8 cellular contexts compared by ENCODE assay signal in the genomic region with DNA sequence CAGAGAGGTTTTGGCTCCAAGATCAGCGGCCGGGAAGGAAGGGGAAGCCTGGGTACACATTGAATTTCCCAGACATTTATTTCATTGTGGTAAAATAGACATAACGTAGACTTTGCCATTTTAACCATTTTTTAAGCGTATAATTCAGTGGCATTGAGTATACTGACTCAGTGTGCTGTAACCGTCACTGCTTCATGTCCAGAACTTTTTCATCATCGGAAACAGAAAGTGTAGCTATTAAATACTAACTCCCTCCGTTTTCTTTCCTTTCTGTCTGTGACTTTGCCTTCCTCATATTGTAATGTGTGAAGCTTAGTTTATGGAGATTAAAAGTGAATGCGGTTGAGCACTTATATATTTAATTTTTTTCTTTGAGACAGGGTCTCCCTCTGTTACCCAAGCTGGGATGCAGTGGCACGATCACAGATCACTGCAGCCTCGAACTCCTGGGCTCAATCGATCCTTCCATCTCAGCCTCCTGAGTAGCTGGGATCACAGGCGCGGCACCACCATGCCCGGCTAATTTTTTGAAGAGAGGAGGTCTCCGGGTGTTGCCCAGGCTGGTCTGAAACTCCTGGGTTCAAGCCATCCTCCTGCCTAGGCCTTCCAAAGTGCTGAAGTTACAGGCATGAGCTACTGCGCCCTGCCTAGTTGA. TPM values are rescaled to one million over a fixed set of nuclear protein-coding genes. Genes with fewer than 3 reads are reported as not detected.
DNase-seq lines count a peak whose midpoint lies in the region; ATAC-seq and TF ChIP-seq lines count a peak whose summit lies in the region.

No MANE protein-coding gene starts in this region.

- H3K36me3 ChIP-seq in CD4-positive, alpha-beta memory T cell (ENCODE audit: insufficient read depth, low read length), result peaks cover 15% of the 10 kb centered on the region
- peaks cover 35% of the 10 kb centered on the region; the same call in 1 of the 2 replicates for H3K36me3 ChIP-seq in OCI-LY1 (ENCODE audit: insufficient read depth, low read length)
- peaks cover 21% of the 10 kb centered on the region for H3K36me3 ChIP-seq in endodermal cell (ENCODE audit: control insufficient read depth, insufficient read depth, low read length)
- H3K36me3 ChIP-seq in neutrophil, result peaks cover 6% of the 10 kb centered on the region

- WGBS in endodermal cell (ENCODE audit: insufficient coverage in 1 of 2, insufficient read length in 1 of 2), 2 experiments, result 34 to 38% methylated on average over 11 to 16 of the region's 16 CpGs

- intact Hi-C loops in CD4-positive, alpha-beta memory T cell (cut with micrococcal nuclease), result no loop called here

- peak overlapping the region; percentile 98 for H3K4me2 ChIP-seq in OCI-LY1 (ENCODE audit: low read length)

- H3K9ac ChIP-seq in OCI-LY1 (ENCODE audit: low read length), result peak overlapping the region; percentile 94
- H3K9ac ChIP-seq in endodermal cell (ENCODE audit: extremely low read depth, low read length, poor library complexity, severe bottlenecking), result peak overlapping the region; percentile 99

- H3K27me3 ChIP-seq in CD4-positive, alpha-beta memory T cell (ENCODE audit: insufficient read depth, low read length), result no peaks in the 10 kb centered on the region
- H3K27me3 ChIP-seq in OCI-LY1 (ENCODE audit: insufficient read depth, low read length) (no peaks in the 10 kb centered on the region), endodermal cell (ENCODE audit: control insufficient read depth, insufficient read depth, low read length, poor library complexity, severe bottlenecking) (no peaks in the 10 kb centered on the region), neutrophil (no peaks in the 10 kb centered on the region)

- H3K36me3 Mint-ChIP-seq in CD4-positive, alpha-beta memory T cell, result peaks cover 18 to 38% of the 10 kb centered on the region in 2 donors
- peaks cover 32% of the 10 kb centered on the region for H3K36me3 Mint-ChIP-seq in endodermal cell (ENCODE audit: low read depth)

- H3F3A ChIP-seq in OCI-LY1 (ENCODE audit: insufficient read depth, low read length), result no peaks in the 10 kb centered on the region

- no peak for TF ChIP-seq CTCF in OCI-LY1 (IDR thresholded peaks at IDR 0.05; ENCODE audit: low read length)
- TF ChIP-seq CTCF in endodermal cell (conservative IDR thresholded peaks at IDR 0.05), result no peak
- TF ChIP-seq CTCF in neutrophil (IDR thresholded peaks at IDR 0.05), result no peak

- no peaks in the 10 kb centered on the region for H3K9me3 Mint-ChIP-seq in CD4-positive, alpha-beta memory T cell
- no peaks in the 10 kb centered on the region for H3K9me3 Mint-ChIP-seq in endodermal cell

- H3K27me3 Mint-ChIP-seq in CD4-positive, alpha-beta memory T cell, result no peaks in the 10 kb centered on the region
- H3K27me3 Mint-ChIP-seq in endodermal cell (ENCODE audit: insufficient read depth), result no peaks in the 10 kb centered on the region

- peaks cover 33 to 60% (median 45%) of the 10 kb centered on the region in 4 donors for H3K4me1 Mint-ChIP-seq in CD4-positive, alpha-beta memory T cell
- peaks cover 41% of the 10 kb centered on the region for H3K4me1 Mint-ChIP-seq in endodermal cell

- no peaks in the 10 kb centered on the region for H3K9me2 ChIP-seq in OCI-LY1 (ENCODE audit: low read depth, low read length)

- H3K9me3 ChIP-seq in CD4-positive, alpha-beta memory T cell (ENCODE audit: control insufficient read depth in 1 of 2, low read length in 2 of 2), result no peaks in the 10 kb centered on the region
- no peaks in the 10 kb centered on the region for H3K9me3 ChIP-seq in OCI-LY1 (ENCODE audit: low read length)
- no peaks in the 10 kb centered on the region for H3K9me3 ChIP-seq in endodermal cell (ENCODE audit: control insufficient read depth, low read length)
- no peaks in the 10 kb centered on the region for H3K9me3 ChIP-seq in neutrophil

- no peak overlapping the region for H2AFZ ChIP-seq in OCI-LY1 (ENCODE audit: low read length)

- H3K27ac ChIP-seq in CD4-positive, alpha-beta memory T cell (ENCODE audit: low read depth, low read length), result peak overlapping the region; percentile 99
- H3K27ac ChIP-seq in OCI-LY1 (ENCODE audit: low read depth, low read length, poor library complexity, severe bottlenecking) (peak overlapping the region; percentile 26), endodermal cell (ENCODE audit: low read depth, low read length) (no peak overlapping the region), neutrophil (peak overlapping the region; percentile 90)

- H3K27ac Mint-ChIP-seq in CD4-positive, alpha-beta memory T cell, result peak overlapping the region; percentile 89 to 95 (median 93)
- H3K27ac Mint-ChIP-seq in endodermal cell, result peak overlapping the region; percentile 94

- no peak for DNase-seq in CD4-positive, alpha-beta memory T cell
- no peak for DNase-seq in endodermal cell
- DNase-seq in SW 1271 (lab: John Stamatoyannopoulos, UW), result no peak

- CTCF ChIA-PET in CD4-positive, alpha-beta memory T cell (lab: Charles Lee; ENCODE audit: partially characterized antibody), result interaction anchor here (0.6 to 2.7 kb wide), 5 partner anchors 10 to 722 kb away, joined by 3 to 11 read pairs (median 3); partner anchors contain the start of gene MARCHF2

- POLR2A ChIA-PET in CD4-positive, alpha-beta memory T cell (lab: Charles Lee; ENCODE audit: partially characterized antibody), result interaction anchor here (0.6 to 4.0 kb wide), 8 partner anchors 9 to 92 kb away, joined by 3 to 52 read pairs (median 4); partner anchors contain the start of genes MARCHF2 and ZNF414

- peaks cover 61% of the 10 kb centered on the region for H3K79me2 ChIP-seq in OCI-LY1 (ENCODE audit: insufficient read depth, low read length)

- H4K20me1 ChIP-seq in OCI-LY1 (ENCODE audit: insufficient read depth, low read length), result peaks cover 3% of the 10 kb centered on the region; the same call in 1 of the 2 replicates

- ATAC-seq in HG02763 (IDR thresholded peaks at IDR 0.05; ENCODE audit: unreplicated experiment) (no peak), GM19351 (IDR thresholded peaks at IDR 0.05; ENCODE audit: unreplicated experiment) (no peak), HG03520 (IDR thresholded peaks at IDR 0.05; ENCODE audit: unreplicated experiment) (no peak)

- peaks cover 49% of the 10 kb centered on the region for H3K4me1 ChIP-seq in CD4-positive, alpha-beta memory T cell (ENCODE audit: insufficient read depth, low read length)
- peaks cover 49% of the 10 kb centered on the region for H3K4me1 ChIP-seq in OCI-LY1 (ENCODE audit: insufficient read depth, low read length, severe bottlenecking)
- H3K4me1 ChIP-seq in endodermal cell (ENCODE audit: control insufficient read depth, insufficient read depth, low read length), result peaks cover 2% of the 10 kb centered on the region
- H3K4me1 ChIP-seq in neutrophil (ENCODE audit: control insufficient read depth in 1 of 2, insufficient read depth in 1 of 2, low read depth in 1 of 2, low read length in 1 of 2), result peaks cover 28 to 42% of the 10 kb centered on the region in 2 experiments

- H3K4me3 Mint-ChIP-seq in CD4-positive, alpha-beta memory T cell, result peak overlapping the region; percentile 86 to 96 (median 92)
- peak overlapping the region; percentile 95 for H3K4me3 Mint-ChIP-seq in endodermal cell

- H3K4me3 ChIP-seq in CD4-positive, alpha-beta memory T cell (ENCODE audit: low read length in 2 of 2), result peak overlapping the region; percentile 24 to 85
- peak overlapping the region; percentile 91 for H3K4me3 ChIP-seq in OCI-LY1 (ENCODE audit: low read depth, low read length, poor library complexity, severe bottlenecking)
- peak overlapping the region; percentile 96 for H3K4me3 ChIP-seq in endodermal cell (ENCODE audit: low read length)
- peak overlapping the region; percentile 95 to 98 for H3K4me3 ChIP-seq in neutrophil (ENCODE audit: low read depth in 1 of 2, low read length in 1 of 2)

RNA-seq across cellular contexts. Expression of gene HNRNPM, which starts 1.4 kb away (rescaled TPM):
- 100 to 1,000 TPM; 197 to 199 TPM for total RNA-seq in CD4-positive, alpha-beta memory T cell
- 100 to 1,000 TPM; 206 to 245 TPM for polyA plus RNA-seq in CD4-positive, alpha-beta memory T cell
- 100 to 1,000 TPM; 271 to 370 TPM for total RNA-seq in endodermal cell
- polyA plus RNA-seq in endodermal cell (2013, experiment 1 of 2), result 198 TPM
- 223 TPM for polyA plus RNA-seq in endodermal cell (2013, experiment 2 of 2)

RNA-seq across cellular contexts. Expression of gene MARCHF2, which starts 33.1 kb away (rescaled TPM):
- 10 to 100 TPM; 25.5 to 30.3 TPM for total RNA-seq in CD4-positive, alpha-beta memory T cell
- 10 to 100 TPM; 46.0 to 60.9 TPM for polyA plus RNA-seq in CD4-positive, alpha-beta memory T cell
- 10 to 100 TPM; 31.8 to 35.9 TPM for total RNA-seq in endodermal cell
- polyA plus RNA-seq in endodermal cell (2013, experiment 1 of 2), result 21.8 TPM
- polyA plus RNA-seq in endodermal cell (2013, experiment 2 of 2), result 20.4 TPM

RNA-seq across cellular contexts. Expression of gene RAB11B, which starts 56.0 kb away (rescaled TPM):
- 100 to 1,000 TPM; 107 to 109 TPM for total RNA-seq in CD4-positive, alpha-beta memory T cell
- 10 to 100 TPM; 40.2 to 87.0 TPM for polyA plus RNA-seq in CD4-positive, alpha-beta memory T cell
- 100 to 1,000 TPM; 137 to 146 TPM for total RNA-seq in endodermal cell
- polyA plus RNA-seq in endodermal cell (2013, experiment 1 of 2), result 116 TPM
- 110 TPM for polyA plus RNA-seq in endodermal cell (2013, experiment 2 of 2)

RNA-seq across cellular contexts. Expression of gene PRAM1, which starts 56.3 kb away (rescaled TPM):
- 1 to 10 TPM; 2.3 to 2.6 TPM for total RNA-seq in CD4-positive, alpha-beta memory T cell
- not detected for polyA plus RNA-seq in CD4-positive, alpha-beta memory T cell
- 1 to 10 TPM in 1 of 2 donors, under 1 TPM in 1; 0.40 to 1.9 TPM for total RNA-seq in endodermal cell
- polyA plus RNA-seq in endodermal cell (2013, experiment 1 of 2), result 1.00 TPM
- polyA plus RNA-seq in endodermal cell (2013, experiment 2 of 2), result 0.58 TPM
